In the genomic region with DNA sequence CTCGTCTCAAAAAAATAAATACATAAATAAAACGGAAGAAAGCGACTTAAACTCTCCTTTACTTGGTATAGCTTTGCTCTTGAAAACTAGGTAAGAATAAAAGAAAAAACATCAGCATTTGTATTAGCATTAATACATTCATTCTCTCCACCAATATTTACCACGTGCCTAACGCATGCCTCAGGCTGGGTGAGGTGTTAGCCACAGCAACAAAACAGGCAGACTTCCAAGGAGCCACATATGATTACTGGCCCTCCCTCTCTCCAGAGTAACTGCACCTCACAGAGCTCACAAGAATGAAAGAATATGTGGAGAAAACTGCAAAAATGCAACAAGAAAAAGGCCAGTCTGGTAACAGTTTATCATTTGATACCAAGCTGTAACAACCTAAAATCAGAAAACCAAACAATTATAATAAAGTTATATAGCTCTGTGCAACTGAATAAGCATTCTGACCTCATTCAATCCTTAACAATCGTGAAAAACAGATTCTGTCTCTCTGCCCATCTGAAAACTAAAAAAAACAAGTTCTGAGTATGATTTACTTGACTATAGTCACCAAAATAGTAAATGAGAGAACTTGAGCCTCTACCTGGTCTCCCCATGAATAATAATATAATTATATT, we compare ENCODE assay signal across 17 cellular contexts. TPM values are rescaled to one million over a fixed set of nuclear protein-coding genes. Genes with fewer than 3 reads are reported as not detected.
DNase-seq lines count a peak whose midpoint lies in the region; ATAC-seq and TF ChIP-seq lines count a peak whose summit lies in the region.
"Had no signal": no experiment of that assay in that cellular context is flagged by ENCODE, and none has a peak within 500 bp of the region (broad histone marks: within the 10 kb centered on the region; RNA-seq: fewer than 3 reads in every experiment).

No MANE protein-coding gene starts in this region.

- peak; percentile 56 for DNase-seq in NK-92 treated with Interleukin-12 subunit alpha and Interleukin-12 subunit beta, amount 100 ng/mL, for 24 hours (lab: John Stamatoyannopoulos, UW)
- DNase-seq in NK-92 (lab: John Stamatoyannopoulos, UW; ENCODE audit: unreplicated experiment) (no peak), SK-MEL-5 (ENCODE audit: low read depth, low spot score) (peak; percentile 32), esophagus muscularis mucosa (ENCODE audit: extremely low spot score) (peak; percentile 7), psoas muscle (no peak), NOMO-1 (lab: John Stamatoyannopoulos, UW; ENCODE audit: unreplicated experiment in 2 of 2) (no peak), NOMO-1 treated with dmso at 0.1 percent for 144 hours (lab: John Stamatoyannopoulos, UW; ENCODE audit: unreplicated experiment) (no peak)
- DNase-seq in activated CD4-positive, alpha-beta T cell treated with anti-CD3 and anti-CD28 coated beads, Interleukin-2, amount 10 ng/mL, durations not matched to agents 24 days and 14 days = no peak
- DNase-seq: activated naive CD4-positive, alpha-beta T cell; DND-41; foreskin melanocyte; NCI-H524; PC-9 had no signal

- H3K27ac Mint-ChIP-seq in activated CD4-positive, alpha-beta T cell treated with anti-CD3 and anti-CD28 coated beads, Interleukin-2, amount 10 ng/mL, durations not matched to agents 24 days and 14 days = no peak overlapping the region

- peaks cover 58% of the 10 kb centered on the region for H3K4me1 Mint-ChIP-seq in activated CD4-positive, alpha-beta T cell treated with anti-CD3 and anti-CD28 coated beads, Interleukin-2, amount 10 ng/mL, durations not matched to agents 24 days and 14 days

- ATAC-seq in psoas muscle = peak in 1 of 4 donors; percentile 35

- in situ Hi-C loops in SK-MEL-5 (cut with HindIII; ENCODE audit: low pct_unique_long_range_greater_than_20kb, low sequenced_read_pairs) = no loop called here

- no peak overlapping the region for H3K4me3 Mint-ChIP-seq in activated CD4-positive, alpha-beta T cell treated with anti-CD3 and anti-CD28 coated beads, Interleukin-2, amount 10 ng/mL, durations not matched to agents 24 days and 14 days

- 75% methylated on average over 6 of the region's 6 CpGs for WGBS in esophagus muscularis mucosa
- 63 to 79% (median 68%) methylated on average over 6 of the region's 6 CpGs for WGBS in psoas muscle, 3 donors

- no peak for TF ChIP-seq EP300 in esophagus muscularis mucosa (IDR thresholded peaks at IDR 0.05)

- no peaks in the 10 kb centered on the region for H3K36me3 ChIP-seq in esophagus muscularis mucosa
- H3K36me3 ChIP-seq in psoas muscle (ENCODE audit: insufficient read depth in 1 of 2, low read depth in 1 of 2) = no peaks in the 10 kb centered on the region
- H3K36me3 ChIP-seq: cardiac muscle cell, right atrium auricular region had no signal

- intact Hi-C loops in esophagus muscularis mucosa (cut with DNase I) = loop anchor here (5.0 kb wide), 1 partner anchor 49 kb away; no protein-coding TSS in a partner anchor
- intact Hi-C loops in psoas muscle (cut with DNase I) = loop anchor here (5.0 to 10.0 kb wide), 2 partner anchors 54 to 61 kb away; a partner anchor contains a TSS
- intact Hi-C loops in activated CD4-positive, alpha-beta T cell treated with anti-CD3 and anti-CD28 coated beads, Interleukin-2, amount 10 ng/mL, durations not matched to agents 24 days and 14 days (cut with micrococcal nuclease) = no loop called here

- H3K4me1 ChIP-seq in esophagus muscularis mucosa = peaks cover 30 to 67% (median 62%) of the 10 kb centered on the region in 4 donors
- peaks cover 57% of the 10 kb centered on the region for H3K4me1 ChIP-seq in psoas muscle

- H3K4me3 ChIP-seq in esophagus muscularis mucosa = no peak overlapping the region
- no peak overlapping the region for H3K4me3 ChIP-seq in psoas muscle
- H3K4me3 ChIP-seq: cardiac muscle cell, PC-9, right atrium auricular region had no signal

- H3K27me3 ChIP-seq in esophagus muscularis mucosa = no peaks in the 10 kb centered on the region
- no peaks in the 10 kb centered on the region for H3K27me3 ChIP-seq in psoas muscle (ENCODE audit: insufficient read depth in 3 of 3, low read length in 2 of 3)
- H3K27me3 ChIP-seq: cardiac muscle cell, right atrium auricular region had no signal

- no peak overlapping the region for H3K27ac ChIP-seq in esophagus muscularis mucosa (replicated peaks in 1 of 4)
- peak overlapping the region; percentile 93 for H3K27ac ChIP-seq in psoas muscle
- H3K27ac ChIP-seq: 22Rv1, C4-2B, cardiac muscle cell, PC-9 had no signal

- TF ChIP-seq CTCF in esophagus muscularis mucosa (IDR thresholded peaks at IDR 0.05) (no peak), psoas muscle (IDR thresholded peaks at IDR 0.05) (no peak)

- no peaks in the 10 kb centered on the region for H3K9me3 Mint-ChIP-seq in activated CD4-positive, alpha-beta T cell treated with anti-CD3 and anti-CD28 coated beads, Interleukin-2, amount 10 ng/mL, durations not matched to agents 24 days and 14 days

- H3K9me3 ChIP-seq in esophagus muscularis mucosa (no peaks in the 10 kb centered on the region), psoas muscle (no peaks in the 10 kb centered on the region)
- H3K9me3 ChIP-seq: right atrium auricular region had no signal

- H3K36me3 Mint-ChIP-seq in activated CD4-positive, alpha-beta T cell treated with anti-CD3 and anti-CD28 coated beads, Interleukin-2, amount 10 ng/mL, durations not matched to agents 24 days and 14 days (ENCODE audit: low read depth) = peaks cover 10% of the 10 kb centered on the region

- TF ChIP-seq POLR2A in esophagus muscularis mucosa (IDR thresholded peaks at IDR 0.05; ENCODE audit: low read depth) = no peak

- no peaks in the 10 kb centered on the region for H3K27me3 Mint-ChIP-seq in activated CD4-positive, alpha-beta T cell treated with anti-CD3 and anti-CD28 coated beads, Interleukin-2, amount 10 ng/mL, durations not matched to agents 24 days and 14 days

RNA-seq across cellular contexts. Expression of a gene that starts 5.2 kb away (rescaled TPM):
- total RNA-seq in SK-MEL-5 (2014; rRNA removed; shearing (Covaris generic)) = 9.4 and 13.1 TPM in 2 replicates
- polyA plus RNA-seq in SK-MEL-5 (2015; cell fraction: cytosol; rRNA removed) = 6.8 and 7.7 TPM in 2 replicates
- 66.1 and 74.1 TPM in 2 replicates for polyA plus RNA-seq in SK-MEL-5 (2015; cell fraction: nucleus; rRNA removed)
- total RNA-seq in esophagus muscularis mucosa = 10 to 100 TPM; 13.7 to 18.7 (median 15.2) TPM
- total RNA-seq in psoas muscle = 1 to 10 TPM; 2.5 to 5.0 (median 3.5) TPM
- 10 to 100 TPM in 1 of 3 donors, 1 to 10 TPM in 2; 1.8 to 12.3 (median 3.0) TPM for polyA plus RNA-seq in psoas muscle
- total RNA-seq in activated CD4-positive, alpha-beta T cell treated with anti-CD3 and anti-CD28 coated beads, Interleukin-2, amount 10 ng/mL, durations not matched to agents 24 days and 14 days = 13.6 and 14.2 TPM in 2 replicates

RNA-seq across cellular contexts. Expression of a gene that starts 23.4 kb away (rescaled TPM):
- total RNA-seq in SK-MEL-5 (2014; rRNA removed; shearing (Covaris generic)) = not detected in 2 replicates
- not detected in 2 replicates for polyA plus RNA-seq in SK-MEL-5 (2015; cell fraction: cytosol; rRNA removed)
- polyA plus RNA-seq in SK-MEL-5 (2015; cell fraction: nucleus; rRNA removed) = not detected in 2 replicates
- total RNA-seq in esophagus muscularis mucosa (not detected), psoas muscle (not detected)
- not detected for polyA plus RNA-seq in psoas muscle
- not detected in 2 replicates for total RNA-seq in activated CD4-positive, alpha-beta T cell treated with anti-CD3 and anti-CD28 coated beads, Interleukin-2, amount 10 ng/mL, durations not matched to agents 24 days and 14 days
- total RNA-seq: cardiac muscle cell, PC-9, right atrium auricular region had no signal
- polyA plus RNA-seq: cardiac muscle cell had no signal

RNA-seq across cellular contexts. Expression of a gene that starts 36.6 kb away (rescaled TPM):
- not detected in 2 replicates for total RNA-seq in SK-MEL-5 (2014; rRNA removed; shearing (Covaris generic))
- polyA plus RNA-seq in SK-MEL-5 (2015; cell fraction: cytosol; rRNA removed) = not detected in 2 replicates
- not detected in 2 replicates for polyA plus RNA-seq in SK-MEL-5 (2015; cell fraction: nucleus; rRNA removed)
- total RNA-seq in esophagus muscularis mucosa (not detected), psoas muscle (not detected)
- polyA plus RNA-seq in psoas muscle = not detected
- not detected in 2 replicates for total RNA-seq in activated CD4-positive, alpha-beta T cell treated with anti-CD3 and anti-CD28 coated beads, Interleukin-2, amount 10 ng/mL, durations not matched to agents 24 days and 14 days
- total RNA-seq: cardiac muscle cell, PC-9, right atrium auricular region had no signal
- polyA plus RNA-seq: cardiac muscle cell had no signal

RNA-seq across cellular contexts. Expression of a gene that starts 54.1 kb away (rescaled TPM):
- total RNA-seq in SK-MEL-5 (2014; rRNA removed; shearing (Covaris generic)) = 22.6 and 23.8 TPM in 2 replicates
- 25.2 and 44.2 TPM in 2 replicates for polyA plus RNA-seq in SK-MEL-5 (2015; cell fraction: cytosol; rRNA removed)
- polyA plus RNA-seq in SK-MEL-5 (2015; cell fraction: nucleus; rRNA removed) = 34.8 and 35.5 TPM in 2 replicates
- total RNA-seq in esophagus muscularis mucosa = 10 to 100 TPM; 10.4 to 22.8 (median 21.0) TPM
- total RNA-seq in psoas muscle = 10 to 100 TPM in 3 of 4 donors, 1 to 10 TPM in 1; 9.7 to 20.7 (median 11.9) TPM
- 10 to 100 TPM in 1 of 3 donors, 1 to 10 TPM in 2; 5.3 to 10.5 (median 6.8) TPM for polyA plus RNA-seq in psoas muscle
- total RNA-seq in activated CD4-positive, alpha-beta T cell treated with anti-CD3 and anti-CD28 coated beads, Interleukin-2, amount 10 ng/mL, durations not matched to agents 24 days and 14 days = 10.3 and 14.7 TPM in 2 replicates

Comparison
In these comparisons a context has a peak if more than half of its experiments do, and no peak if none do; other contexts are left out.
1. DNase-seq: peak in NK-92 treated with Interleukin-12 subunit alpha and Interleukin-12 subunit beta, amount 100 ng/mL, for 24 hours (single experiment), SK-MEL-5 (single experiment) and esophagus muscularis mucosa (single experiment); none in NK-92 (single experiment), psoas muscle (0 of 2), activated CD4-positive, alpha-beta T cell treated with anti-CD3 and anti-CD28 coated beads, Interleukin-2, amount 10 ng/mL, durations not matched to agents 24 days and 14 days (single experiment), NOMO-1 (0 of 2) and NOMO-1 treated with dmso at 0.1 percent for 144 hours (single experiment).